8 cellular contexts compared by ENCODE assay signal in the genomic region with DNA sequence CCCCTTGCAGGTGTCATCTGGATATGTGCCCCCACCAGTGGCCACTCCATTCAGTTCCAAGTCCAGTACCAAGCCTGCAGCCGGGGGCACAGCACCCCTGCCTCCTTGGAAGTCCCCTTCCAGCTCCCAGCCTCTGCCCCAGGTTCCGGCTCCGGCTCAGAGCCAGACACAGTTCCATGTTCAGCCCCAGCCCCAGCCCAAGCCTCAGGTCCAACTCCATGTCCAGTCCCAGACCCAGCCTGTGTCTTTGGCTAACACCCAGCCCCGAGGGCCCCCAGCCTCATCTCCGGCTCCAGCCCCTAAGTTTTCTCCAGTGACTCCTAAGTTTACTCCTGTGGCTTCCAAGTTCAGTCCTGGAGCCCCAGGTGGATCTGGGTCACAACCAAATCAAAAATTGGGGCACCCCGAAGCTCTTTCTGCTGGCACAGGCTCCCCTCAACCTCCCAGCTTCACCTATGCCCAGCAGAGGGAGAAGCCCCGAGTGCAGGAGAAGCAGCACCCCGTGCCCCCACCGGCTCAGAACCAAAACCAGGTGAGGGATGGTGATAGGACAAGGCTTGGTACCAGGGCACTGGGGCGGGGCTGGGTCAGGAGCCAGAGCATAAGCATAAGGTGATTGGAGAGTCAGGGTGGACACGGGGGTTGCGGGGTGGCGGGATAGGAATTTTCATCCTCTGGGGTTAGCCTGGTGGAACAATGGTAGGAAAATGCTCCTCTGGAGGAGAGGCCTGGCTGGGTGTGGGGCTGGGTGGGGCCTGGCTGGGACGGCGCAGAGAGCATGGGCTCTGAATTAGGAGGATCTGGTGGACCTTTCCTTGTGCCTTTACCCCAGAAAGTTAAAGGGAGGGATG. TPM values are rescaled to one million over a fixed set of nuclear protein-coding genes. Genes with fewer than 3 reads are reported as not detected.
DNase-seq lines count a peak whose midpoint lies in the region; ATAC-seq and TF ChIP-seq lines count a peak whose summit lies in the region.

No MANE protein-coding gene starts in this region.

- peak overlapping the region in 9 of 10 experiments; percentile 86 to 100 (median 96); a peak in 18 of 20 replicates for H3K4me3 ChIP-seq in BLaER1 treated with 17β-estradiol and CSF1 and Interleukin-3, amounts not matched to agents 10 nM and 100 nM
- H3K4me3 ChIP-seq in fibroblast of lung (replicated peaks in 1 of 4; ENCODE audit: control extremely low read depth in 1 of 4, insufficient read depth in 1 of 4, low read depth in 3 of 4, low read length in 4 of 4) (peak overlapping the region; percentile 86 to 90 (median 89)), osteoblast (ENCODE audit: insufficient read depth, low read length) (peak overlapping the region; percentile 87)

- H3K27ac ChIP-seq in BLaER1 treated with 17β-estradiol and CSF1 and Interleukin-3, amounts not matched to agents 10 nM and 100 nM, result peak overlapping the region; percentile 73 to 99 (median 95); a peak in 21 of 22 replicates
- H3K27ac ChIP-seq in fibroblast of lung (ENCODE audit: insufficient read depth, low read length), result peak overlapping the region; percentile 98
- peak overlapping the region; percentile 86 for H3K27ac ChIP-seq in osteoblast (ENCODE audit: low read depth, low read length)

- H3K4me1 ChIP-seq in BLaER1 treated with 17β-estradiol and CSF1 and Interleukin-3, amounts not matched to agents 10 nM and 100 nM, result peaks cover 46 to 81% (median 78%) of the 10 kb centered on the region in 10 experiments
- peaks cover 20% of the 10 kb centered on the region for H3K4me1 ChIP-seq in fibroblast of lung (ENCODE audit: control insufficient read depth, extremely low read depth, insufficient read depth, low read length)
- H3K4me1 ChIP-seq in osteoblast (ENCODE audit: insufficient read depth, low read length), result peaks cover 58% of the 10 kb centered on the region

- H2AFZ ChIP-seq in fibroblast of lung (ENCODE audit: low read length), result no peak overlapping the region
- H2AFZ ChIP-seq in osteoblast (ENCODE audit: low read length), result no peak overlapping the region

- DNase-seq in RKO (ENCODE audit: low spot score), result peak; percentile 20
- DNase-seq in fibroblast of lung (ENCODE audit: low read depth in 2 of 2), result no peak
- DNase-seq in osteoblast (ENCODE audit: insufficient read length, low spot score, missing footprints), result peak; percentile 79
- DNase-seq in GM13976 (ENCODE audit: low spot score), result no peak
- DNase-seq in Kasumi-1 (lab: John Stamatoyannopoulos, UW), result no peak
- no peak for DNase-seq in sciatic nerve (ENCODE audit: low spot score)

- H3K9ac ChIP-seq in BLaER1 treated with 17β-estradiol and CSF1 and Interleukin-3, amounts not matched to agents 10 nM and 100 nM, result peak overlapping the region; percentile 85 to 100 (median 96); a peak in 21 of 22 replicates
- H3K9ac ChIP-seq in fibroblast of lung (ENCODE audit: insufficient read depth, low read length), result peak overlapping the region; percentile 96

- no peaks in the 10 kb centered on the region for H3K27me3 ChIP-seq in BLaER1 treated with 17β-estradiol and CSF1 and Interleukin-3, amounts not matched to agents 10 nM and 100 nM
- H3K27me3 ChIP-seq in fibroblast of lung (ENCODE audit: control insufficient read depth, insufficient read depth, low read length) (no peaks in the 10 kb centered on the region), osteoblast (ENCODE audit: insufficient read depth, low read length) (no peaks in the 10 kb centered on the region)

- in situ Hi-C loops in GM13976 (cut with MboI; ENCODE audit: low sequenced_read_pairs, unreplicated experiment), result no loop called here

- peaks cover 78% of the 10 kb centered on the region for H3K79me2 ChIP-seq in fibroblast of lung (ENCODE audit: control insufficient read depth, insufficient read depth, low read length)
- H3K79me2 ChIP-seq in osteoblast (ENCODE audit: insufficient read depth, low read length), result peaks cover 79% of the 10 kb centered on the region

- H3K9me3 ChIP-seq in BLaER1 treated with 17β-estradiol and CSF1 and Interleukin-3, amounts not matched to agents 10 nM and 100 nM (replicated peaks in 1 of 11), result 0 out of 22 replicates have a peak, but pooled peaks cover 0 to 7% (median 0%) of the 10 kb centered on the region in 11 experiments
- no peaks in the 10 kb centered on the region for H3K9me3 ChIP-seq in fibroblast of lung (ENCODE audit: control insufficient read depth, insufficient read depth, low read depth, low read length)
- no peaks in the 10 kb centered on the region for H3K9me3 ChIP-seq in osteoblast (ENCODE audit: low read depth, low read length)

- H3K4me2 ChIP-seq in BLaER1 treated with 17β-estradiol and CSF1 and Interleukin-3, amounts not matched to agents 10 nM and 100 nM, result peak overlapping the region; percentile 91 to 100 (median 98)
- H3K4me2 ChIP-seq in fibroblast of lung (ENCODE audit: extremely low read depth, insufficient read depth, low read length) (peak overlapping the region; percentile 92), osteoblast (ENCODE audit: insufficient read depth, low read length) (peak overlapping the region; percentile 92)

- intact Hi-C loops in sciatic nerve (cut with DNase I), result no loop called here

- TF ChIP-seq CTCF in fibroblast of lung (conservative IDR thresholded peaks at IDR 0.05 in 1 of 2, IDR thresholded peaks at IDR 0.05 in 1 of 2; ENCODE audit: low read depth in 1 of 2, low read length in 2 of 2) (no peak), osteoblast (IDR thresholded peaks at IDR 0.05; ENCODE audit: extremely low read depth, low read depth, low read length) (no peak), GM13976 (IDR thresholded peaks at IDR 0.05; ENCODE audit: borderline replicate concordance, control extremely low read depth, extremely low read depth, insufficient read depth, missing control alignments) (no peak)

- no peak for ATAC-seq in HG02798 (IDR thresholded peaks at IDR 0.05; ENCODE audit: poor library complexity, unreplicated experiment)
- no peak for ATAC-seq in sciatic nerve

- H4K20me1 ChIP-seq in BLaER1 treated with 17β-estradiol and CSF1 and Interleukin-3, amounts not matched to agents 10 nM and 100 nM, result peaks cover 37 to 66% (median 58%) of the 10 kb centered on the region in 11 experiments; a peak in 21 of 22 replicates
- H4K20me1 ChIP-seq in fibroblast of lung (ENCODE audit: control insufficient read depth, extremely low read depth, insufficient read depth, low read length), result peaks cover 2% of the 10 kb centered on the region
- peaks cover 61% of the 10 kb centered on the region for H4K20me1 ChIP-seq in osteoblast (ENCODE audit: insufficient read depth, low read length)

- H3K36me3 ChIP-seq in BLaER1 treated with 17β-estradiol and CSF1 and Interleukin-3, amounts not matched to agents 10 nM and 100 nM, result peaks cover 4 to 66% (median 53%) of the 10 kb centered on the region in 11 experiments
- peaks cover 29% of the 10 kb centered on the region for H3K36me3 ChIP-seq in fibroblast of lung (ENCODE audit: control insufficient read depth, insufficient read depth, low read length)
- peaks cover 54% of the 10 kb centered on the region for H3K36me3 ChIP-seq in osteoblast (ENCODE audit: insufficient read depth, low read length)

RNA-seq across cellular contexts. Expression of a gene that starts 1.9 kb away (rescaled TPM):
- total RNA-seq in fibroblast of lung, result 16.9 and 33.5 TPM in 2 replicates
- 85.6 and 131 TPM in 2 replicates for polyA plus RNA-seq in fibroblast of lung
- polyA plus RNA-seq in fibroblast of lung (2012), result 452 and 642 TPM in 2 replicates
- 1,191 and 1,574 TPM in 2 replicates for polyA minus RNA-seq in fibroblast of lung (ENCODE audit: low replicate concordance)
- 38.9 and 47.4 TPM in 2 replicates for total RNA-seq in osteoblast
- total RNA-seq in sciatic nerve, result 178 TPM

RNA-seq across cellular contexts. Expression of a gene that starts 20.5 kb away (rescaled TPM):
- total RNA-seq in fibroblast of lung (3.8 and 4.4 TPM in 2 replicates), osteoblast (1.2 and 1.4 TPM in 2 replicates), sciatic nerve (2.6 TPM)
- 2.0 and 4.8 TPM in 2 replicates for polyA plus RNA-seq in fibroblast of lung
- polyA plus RNA-seq in fibroblast of lung (2012), result 1.9 and 4.0 TPM in 2 replicates
- polyA minus RNA-seq in fibroblast of lung (ENCODE audit: low replicate concordance), result 8.6 and 36.6 TPM in 2 replicates

RNA-seq across cellular contexts. Expression of a gene that starts 25.6 kb away (rescaled TPM):
- total RNA-seq in fibroblast of lung, result under 0.01 and 0.26 TPM in 2 replicates
- polyA plus RNA-seq in fibroblast of lung, result 0.05 and 0.09 TPM in 2 replicates
- 0.89 and 2.2 TPM in 2 replicates for polyA plus RNA-seq in fibroblast of lung (2012)
- 2.7 TPM in 1 of 2 replicates, not detected in the other for polyA minus RNA-seq in fibroblast of lung (ENCODE audit: low replicate concordance)
- total RNA-seq in osteoblast, result not detected in 2 replicates
- 0.22 TPM for total RNA-seq in sciatic nerve

Comparison
In these comparisons a context has a peak if more than half of its experiments do, and no peak if none do; other contexts are left out.
1. DNase-seq: peak in RKO (single experiment) and osteoblast (single experiment); none in fibroblast of lung (0 of 2), GM13976 (single experiment), Kasumi-1 (0 of 2) and sciatic nerve (single experiment).
2. Peak in every context shown above with its lines, with median percentiles within 50 percentile points of each other: H3K27ac ChIP-seq, H3K4me2 ChIP-seq and H3K4me3 ChIP-seq.